ENCODE assay signal across 1 cellular context in the genomic region with DNA sequence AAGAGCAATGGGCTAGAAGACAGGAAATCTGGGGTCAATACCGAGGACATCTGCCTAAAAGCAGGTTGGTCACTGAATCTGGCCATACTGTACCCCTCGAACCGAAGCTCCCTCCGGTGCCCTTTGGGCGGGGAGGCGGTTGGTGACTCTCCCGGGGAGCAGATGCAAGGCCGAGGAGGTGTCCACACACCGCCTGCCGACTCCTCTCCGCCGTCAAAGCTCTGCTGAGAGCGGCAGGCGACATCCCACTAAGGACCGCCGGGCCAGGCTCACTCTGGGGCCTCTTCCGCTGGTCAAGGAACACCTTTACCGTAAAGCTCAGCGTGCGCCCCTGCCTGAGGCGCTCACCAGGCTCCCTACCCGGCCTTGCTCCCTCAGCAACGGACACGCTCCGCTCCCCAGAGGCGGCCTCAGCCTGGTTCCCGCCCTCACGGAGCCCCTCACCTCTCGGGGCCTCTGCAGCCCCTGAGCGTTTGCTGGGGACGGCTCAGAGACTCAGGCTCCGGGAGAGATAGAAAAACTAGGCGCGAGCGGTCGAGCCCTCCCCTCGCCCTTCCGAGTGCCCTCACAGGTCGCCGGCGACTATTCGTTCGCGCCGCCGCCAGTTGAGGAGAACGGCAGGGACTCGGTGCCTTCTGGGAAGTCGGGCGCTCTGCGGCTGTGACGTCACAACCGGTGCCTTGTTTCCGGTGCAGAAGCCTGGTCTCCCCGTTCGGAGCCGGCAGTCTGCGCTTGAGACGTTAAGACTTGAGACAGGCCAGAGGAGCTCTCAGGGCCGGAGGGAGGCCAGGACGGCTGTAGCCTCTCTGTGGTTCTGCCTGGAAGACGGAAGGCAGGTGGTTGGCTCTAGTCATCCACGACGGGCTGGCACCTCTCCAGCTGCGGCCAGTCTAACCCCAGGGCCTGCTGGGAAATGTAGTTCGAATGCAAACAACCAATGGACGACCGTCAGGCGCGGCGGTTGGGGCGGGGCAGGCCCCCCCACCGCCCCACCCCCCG.
A peak's percentile ranks its signal among the peaks of the same experiment; 100 is the strongest.
TF ChIP-seq lines count a peak whose summit lies in the region.

ZNF200 (minus strand) TSS at position 616 of the 999 bp plus-strand sequence. CDS start 1,403 bp downstream, outside the sequence.

TF ChIP-seq in GM12878, 131 proteins besides CTCF, POLR2A, EP300 and RAD21 (continued from another document and continues in another):
- TF ChIP-seq SKIL (IDR thresholded peaks at IDR 0.05; ENCODE audit: low read depth, poor library complexity, severe bottlenecking) (peak; percentile 68), BHLHE40 (IDR thresholded peaks at IDR 0.05; ENCODE audit: borderline replicate concordance in 1 of 2, low read depth in 2 of 2, low read length in 1 of 2) (peak in 1 of 2 experiments; percentile 40; a peak in 1 of 4 replicates), MLLT1 (IDR thresholded peaks at IDR 0.05) (peak; percentile 68), ZNF592 (IDR thresholded peaks at IDR 0.05) (no peak), TARDBP (IDR thresholded peaks at IDR 0.05; ENCODE audit: borderline replicate concordance) (0 out of 2 replicates have a peak, but pooled peaks have one; percentile 51), GABPA (IDR thresholded peaks at IDR 0.05; ENCODE audit: low read depth) (peak; percentile 94), TCF12 (IDR thresholded peaks at IDR 0.05; ENCODE audit: low read depth, low read length) (0 out of 2 replicates have a peak, but pooled peaks have one; percentile 47), HDAC6 (IDR thresholded peaks at IDR 0.05; ENCODE audit: unreplicated experiment) (no peak), NBN (IDR thresholded peaks at IDR 0.05) (peak; percentile 100), EGR1 (IDR thresholded peaks at IDR 0.05; ENCODE audit: borderline replicate concordance in 1 of 2, low read depth in 2 of 2, low read length in 2 of 2) (no peak), MEF2A (IDR thresholded peaks at IDR 0.05; ENCODE audit: insufficient read depth, low read depth, low read length) (no peak), CHD4 (IDR thresholded peaks at IDR 0.05) (no peak), KAT2A (conservative IDR thresholded peaks at IDR 0.05; ENCODE audit: control insufficient read depth, low read depth, low read length) (no peak), FOXK2 (IDR thresholded peaks at IDR 0.05) (no peak), BCL11A (IDR thresholded peaks at IDR 0.05; ENCODE audit: low read depth, low read length) (no peak), SP1 (IDR thresholded peaks at IDR 0.05; ENCODE audit: low read depth, low read length) (peak; percentile 42), MTA3 (IDR thresholded peaks at IDR 0.05; ENCODE audit: borderline replicate concordance, low read length) (no peak), DPF2 (IDR thresholded peaks at IDR 0.05) (peak; percentile 95), POLR2AphosphoS2 (IDR thresholded peaks at IDR 0.05; ENCODE audit: low read depth, low read length) (peak; percentile 56; the same call in 1 of the 2 replicates), YY1 (IDR thresholded peaks at IDR 0.05; ENCODE audit: low read depth, low read length) (0 out of 2 replicates have a peak, but pooled peaks have one; percentile 65), NR2C1 (IDR thresholded peaks at IDR 0.05) (peak; percentile 77), CHD1 (IDR thresholded peaks at IDR 0.05; ENCODE audit: low read depth, low read length) (no peak), RUNX3 (IDR thresholded peaks at IDR 0.05; ENCODE audit: low read length) (peak; percentile 82), SMAD5 (IDR thresholded peaks at IDR 0.05; ENCODE audit: low read depth) (peak; percentile 35; the same call in 1 of the 2 replicates), POU2F2 (IDR thresholded peaks at IDR 0.05; ENCODE audit: borderline replicate concordance, low read depth, low read length) (0 out of 3 replicates have a peak, but pooled peaks have one; percentile 15), CREB1 (IDR thresholded peaks at IDR 0.05; ENCODE audit: low read depth) (peak; percentile 95)
- TF ChIP-seq, protein P1, sequence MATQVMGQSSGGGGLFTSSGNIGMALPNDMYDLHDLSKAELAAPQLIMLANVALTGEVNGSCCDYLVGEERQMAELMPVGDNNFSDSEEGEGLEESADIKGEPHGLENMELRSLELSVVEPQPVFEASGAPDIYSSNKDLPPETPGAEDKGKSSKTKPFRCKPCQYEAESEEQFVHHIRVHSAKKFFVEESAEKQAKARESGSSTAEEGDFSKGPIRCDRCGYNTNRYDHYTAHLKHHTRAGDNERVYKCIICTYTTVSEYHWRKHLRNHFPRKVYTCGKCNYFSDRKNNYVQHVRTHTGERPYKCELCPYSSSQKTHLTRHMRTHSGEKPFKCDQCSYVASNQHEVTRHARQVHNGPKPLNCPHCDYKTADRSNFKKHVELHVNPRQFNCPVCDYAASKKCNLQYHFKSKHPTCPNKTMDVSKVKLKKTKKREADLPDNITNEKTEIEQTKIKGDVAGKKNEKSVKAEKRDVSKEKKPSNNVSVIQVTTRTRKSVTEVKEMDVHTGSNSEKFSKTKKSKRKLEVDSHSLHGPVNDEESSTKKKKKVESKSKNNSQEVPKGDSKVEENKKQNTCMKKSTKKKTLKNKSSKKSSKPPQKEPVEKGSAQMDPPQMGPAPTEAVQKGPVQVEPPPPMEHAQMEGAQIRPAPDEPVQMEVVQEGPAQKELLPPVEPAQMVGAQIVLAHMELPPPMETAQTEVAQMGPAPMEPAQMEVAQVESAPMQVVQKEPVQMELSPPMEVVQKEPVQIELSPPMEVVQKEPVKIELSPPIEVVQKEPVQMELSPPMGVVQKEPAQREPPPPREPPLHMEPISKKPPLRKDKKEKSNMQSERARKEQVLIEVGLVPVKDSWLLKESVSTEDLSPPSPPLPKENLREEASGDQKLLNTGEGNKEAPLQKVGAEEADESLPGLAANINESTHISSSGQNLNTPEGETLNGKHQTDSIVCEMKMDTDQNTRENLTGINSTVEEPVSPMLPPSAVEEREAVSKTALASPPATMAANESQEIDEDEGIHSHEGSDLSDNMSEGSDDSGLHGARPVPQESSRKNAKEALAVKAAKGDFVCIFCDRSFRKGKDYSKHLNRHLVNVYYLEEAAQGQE (IDR thresholded peaks at IDR 0.05; ENCODE audit: low read depth, low read length), result no peak
- TF ChIP-seq, protein P2, sequence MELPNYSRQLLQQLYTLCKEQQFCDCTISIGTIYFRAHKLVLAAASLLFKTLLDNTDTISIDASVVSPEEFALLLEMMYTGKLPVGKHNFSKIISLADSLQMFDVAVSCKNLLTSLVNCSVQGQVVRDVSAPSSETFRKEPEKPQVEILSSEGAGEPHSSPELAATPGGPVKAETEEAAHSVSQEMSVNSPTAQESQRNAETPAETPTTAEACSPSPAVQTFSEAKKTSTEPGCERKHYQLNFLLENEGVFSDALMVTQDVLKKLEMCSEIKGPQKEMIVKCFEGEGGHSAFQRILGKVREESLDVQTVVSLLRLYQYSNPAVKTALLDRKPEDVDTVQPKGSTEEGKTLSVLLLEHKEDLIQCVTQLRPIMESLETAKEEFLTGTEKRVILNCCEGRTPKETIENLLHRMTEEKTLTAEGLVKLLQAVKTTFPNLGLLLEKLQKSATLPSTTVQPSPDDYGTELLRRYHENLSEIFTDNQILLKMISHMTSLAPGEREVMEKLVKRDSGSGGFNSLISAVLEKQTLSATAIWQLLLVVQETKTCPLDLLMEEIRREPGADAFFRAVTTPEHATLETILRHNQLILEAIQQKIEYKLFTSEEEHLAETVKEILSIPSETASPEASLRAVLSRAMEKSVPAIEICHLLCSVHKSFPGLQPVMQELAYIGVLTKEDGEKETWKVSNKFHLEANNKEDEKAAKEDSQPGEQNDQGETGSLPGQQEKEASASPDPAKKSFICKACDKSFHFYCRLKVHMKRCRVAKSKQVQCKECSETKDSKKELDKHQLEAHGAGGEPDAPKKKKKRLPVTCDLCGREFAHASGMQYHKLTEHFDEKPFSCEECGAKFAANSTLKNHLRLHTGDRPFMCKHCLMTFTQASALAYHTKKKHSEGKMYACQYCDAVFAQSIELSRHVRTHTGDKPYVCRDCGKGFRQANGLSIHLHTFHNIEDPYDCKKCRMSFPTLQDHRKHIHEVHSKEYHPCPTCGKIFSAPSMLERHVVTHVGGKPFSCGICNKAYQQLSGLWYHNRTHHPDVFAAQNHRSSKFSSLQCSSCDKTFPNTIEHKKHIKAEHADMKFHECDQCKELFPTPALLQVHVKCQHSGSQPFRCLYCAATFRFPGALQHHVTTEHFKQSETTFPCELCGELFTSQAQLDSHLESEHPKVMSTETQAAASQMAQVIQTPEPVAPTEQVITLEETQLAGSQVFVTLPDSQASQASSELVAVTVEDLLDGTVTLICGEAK (IDR thresholded peaks at IDR 0.05; ENCODE audit: borderline replicate concordance), result peak; percentile 96
- TF ChIP-seq, protein P3, sequence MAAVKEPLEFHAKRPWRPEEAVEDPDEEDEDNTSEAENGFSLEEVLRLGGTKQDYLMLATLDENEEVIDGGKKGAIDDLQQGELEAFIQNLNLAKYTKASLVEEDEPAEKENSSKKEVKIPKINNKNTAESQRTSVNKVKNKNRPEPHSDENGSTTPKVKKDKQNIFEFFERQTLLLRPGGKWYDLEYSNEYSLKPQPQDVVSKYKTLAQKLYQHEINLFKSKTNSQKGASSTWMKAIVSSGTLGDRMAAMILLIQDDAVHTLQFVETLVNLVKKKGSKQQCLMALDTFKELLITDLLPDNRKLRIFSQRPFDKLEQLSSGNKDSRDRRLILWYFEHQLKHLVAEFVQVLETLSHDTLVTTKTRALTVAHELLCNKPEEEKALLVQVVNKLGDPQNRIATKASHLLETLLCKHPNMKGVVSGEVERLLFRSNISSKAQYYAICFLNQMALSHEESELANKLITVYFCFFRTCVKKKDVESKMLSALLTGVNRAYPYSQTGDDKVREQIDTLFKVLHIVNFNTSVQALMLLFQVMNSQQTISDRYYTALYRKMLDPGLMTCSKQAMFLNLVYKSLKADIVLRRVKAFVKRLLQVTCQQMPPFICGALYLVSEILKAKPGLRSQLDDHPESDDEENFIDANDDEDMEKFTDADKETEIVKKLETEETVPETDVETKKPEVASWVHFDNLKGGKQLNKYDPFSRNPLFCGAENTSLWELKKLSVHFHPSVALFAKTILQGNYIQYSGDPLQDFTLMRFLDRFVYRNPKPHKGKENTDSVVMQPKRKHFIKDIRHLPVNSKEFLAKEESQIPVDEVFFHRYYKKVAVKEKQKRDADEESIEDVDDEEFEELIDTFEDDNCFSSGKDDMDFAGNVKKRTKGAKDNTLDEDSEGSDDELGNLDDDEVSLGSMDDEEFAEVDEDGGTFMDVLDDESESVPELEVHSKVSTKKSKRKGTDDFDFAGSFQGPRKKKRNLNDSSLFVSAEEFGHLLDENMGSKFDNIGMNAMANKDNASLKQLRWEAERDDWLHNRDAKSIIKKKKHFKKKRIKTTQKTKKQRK (IDR thresholded peaks at IDR 0.05; ENCODE audit: low read depth, low read length), result no peak
